Comparison of ENCODE assay signal across 1 cellular context in genomic region chr17:39922006-39922405, GRCh38.
TF ChIP-seq lines count a peak whose summit lies in the region.

No MANE protein-coding gene starts in this region.

TF ChIP-seq in WTC11, 78 proteins besides CTCF, POLR2A, EP300 and RAD21 (continued from another document):
- TF ChIP-seq AFF4 (CRISPR knock-in tag; IDR thresholded peaks at IDR 0.05; ENCODE audit: borderline replicate concordance) (no peak), GTF2I (CRISPR knock-in tag; conservative IDR thresholded peaks at IDR 0.05) (no peak), ZNF281 (CRISPR knock-in tag; IDR thresholded peaks at IDR 0.05) (no peak)
